ENCODE assay signal across 10 cellular contexts in genomic region chr19:31408460-31409124, GRCh38. TPM values are rescaled to one million over a fixed set of nuclear protein-coding genes. Genes with fewer than 3 reads are reported as not detected.
A peak's percentile ranks its signal among the peaks of the same experiment; 100 is the strongest.
DNase-seq lines count a peak whose midpoint lies in the region; ATAC-seq and TF ChIP-seq lines count a peak whose summit lies in the region.
"Had no signal": no experiment of that assay in that cellular context is flagged by ENCODE, and none has a peak within 500 bp of the region (broad histone marks: within the 10 kb centered on the region; RNA-seq: fewer than 3 reads in every experiment).

No MANE protein-coding gene starts in this region.

- peak overlapping the region; percentile 41; the same call in 1 of the 2 replicates for H3K27ac ChIP-seq in RWPE1
- H3K27ac ChIP-seq: upper lobe of left lung had no signal

- DNase-seq in EL (peak; percentile 86), RWPE1 (ENCODE audit: low spot score) (peak; percentile 67), fibroblast of peridontal ligament (ENCODE audit: extremely low read depth) (peak; percentile 85), omental fat pad (ENCODE audit: low spot score) (no peak), DMS114 treated with DMSO at 0.1 percent for 48 hours (lab: John Stamatoyannopoulos, UW; ENCODE audit: unreplicated experiment) (no peak), NCI-H748 treated with DMSO at 0.1 percent for 48 hours (lab: John Stamatoyannopoulos, UW) (no peak), NCI-H2227 (lab: John Stamatoyannopoulos, UW; ENCODE audit: unreplicated experiment) (no peak)
- DNase-seq: dermis blood vessel endothelial cell, upper lobe of left lung had no signal

- TF ChIP-seq CTCF in RWPE1 (conservative IDR thresholded peaks at IDR 0.05; ENCODE audit: low read depth) (no peak), omental fat pad (IDR thresholded peaks at IDR 0.05) (no peak)

- POLR2A ChIA-PET in RWPE1 (lab: Yijun Ruan, JAX; ENCODE audit: low non-redundant PET) = no interaction called here

- CTCF ChIA-PET in RWPE1 (lab: Yijun Ruan, JAX) = interaction anchor here (0.7 kb wide), 1 partner anchor 37 kb away, joined by 3 read pairs; no protein-coding TSS in a partner anchor

- peak; percentile 92 for ATAC-seq in omental fat pad (ENCODE audit: low FRiP score)
- no peak for ATAC-seq in HG03097 (IDR thresholded peaks at IDR 0.05; ENCODE audit: low FRiP score, unreplicated experiment)

RNA-seq across cellular contexts. Expression of gene TSHZ3, which starts 59.4 kb away (rescaled TPM):
- 10 to 100 TPM in 3 of 4 donors, 1 to 10 TPM in 1; 6.3 to 10.6 (median 10.4) TPM for total RNA-seq in omental fat pad

Comparison
In these comparisons a context has a peak if more than half of its experiments do, and no peak if none do; other contexts are left out.
1. DNase-seq: peak in EL (single experiment), RWPE1 (single experiment) and fibroblast of peridontal ligament (single experiment); none in omental fat pad (single experiment), DMS114 treated with DMSO at 0.1 percent for 48 hours (single experiment), NCI-H748 treated with DMSO at 0.1 percent for 48 hours (single experiment) and NCI-H2227 (single experiment).